ENCODE assay signal across 26 cellular contexts in genomic region chr17:76441681-76442340, GRCh38. TPM values are rescaled to one million over a fixed set of nuclear protein-coding genes. Genes with fewer than 3 reads are reported as not detected.
A peak's percentile ranks its signal among the peaks of the same experiment; 100 is the strongest.
DNase-seq lines count a peak whose midpoint lies in the region; ATAC-seq and TF ChIP-seq lines count a peak whose summit lies in the region.
"Had no signal": no experiment of that assay in that cellular context is flagged by ENCODE, and none has a peak within 500 bp of the region (broad histone marks: within the 10 kb centered on the region; RNA-seq: fewer than 3 reads in every experiment).

No MANE protein-coding gene starts in this region.

- no peak overlapping the region for H2BK15ac ChIP-seq in mesenchymal stem cell (ENCODE audit: low read depth, poor library complexity, severe bottlenecking)

- no peak overlapping the region for H3K4me3 Mint-ChIP-seq in activated naive CD8-positive, alpha-beta T cell treated with anti-CD3 and anti-CD28 coated beads, Interleukin-2, amount 10 ng/mL, durations not matched to agents 7 days and 5 days
- no peak overlapping the region for H3K4me3 Mint-ChIP-seq in activated naive CD8-positive, alpha-beta T cell treated with anti-CD3 and anti-CD28 coated beads, Interleukin-2, amount 50 U/mL, for 24 hours
- no peak overlapping the region; the same call in 1 of the 2 replicates for H3K4me3 Mint-ChIP-seq in WTC11
- H3K4me3 Mint-ChIP-seq: activated T-cell treated with anti-CD3 and anti-CD28 coated beads, Interleukin-2, amount 50 U/mL, for 24 hours; CD14-positive monocyte had no signal

- no peaks in the 10 kb centered on the region for H3K36me3 ChIP-seq in mesenchymal stem cell (ENCODE audit: control insufficient read depth in 1 of 2, insufficient read depth in 2 of 2, low read depth in 1 of 2, low read length in 2 of 2)
- H3K36me3 ChIP-seq: ovary, tibial nerve had no signal

- CTCF ChIA-PET in WTC11 (lab: Charles Lee), result interaction anchor here (0.9 to 2.8 kb wide), 9 partner anchors 11 to 537 kb away, joined by 3 to 14 read pairs (median 3); partner anchors contain the start of genes MRPL38 and UBE2O

- no peaks in the 10 kb centered on the region for H3K27me3 Mint-ChIP-seq in activated naive CD8-positive, alpha-beta T cell treated with anti-CD3 and anti-CD28 coated beads, Interleukin-2, amount 10 ng/mL, durations not matched to agents 7 days and 5 days
- no peaks in the 10 kb centered on the region for H3K27me3 Mint-ChIP-seq in activated naive CD8-positive, alpha-beta T cell treated with anti-CD3 and anti-CD28 coated beads, Interleukin-2, amount 50 U/mL, for 24 hours
- no peaks in the 10 kb centered on the region for H3K27me3 Mint-ChIP-seq in WTC11 (ENCODE audit: low read depth)
- H3K27me3 Mint-ChIP-seq: activated T-cell treated with anti-CD3 and anti-CD28 coated beads, Interleukin-2, amount 50 U/mL, for 24 hours; naive thymus-derived CD8-positive, alpha-beta T cell had no signal

- peak overlapping the region; percentile 84 for H3K27ac Mint-ChIP-seq in activated naive CD8-positive, alpha-beta T cell treated with anti-CD3 and anti-CD28 coated beads, Interleukin-2, amount 10 ng/mL, durations not matched to agents 7 days and 5 days
- no peak overlapping the region for H3K27ac Mint-ChIP-seq in activated naive CD8-positive, alpha-beta T cell treated with anti-CD3 and anti-CD28 coated beads, Interleukin-2, amount 50 U/mL, for 24 hours
- H3K27ac Mint-ChIP-seq in WTC11, result peak overlapping the region; percentile 50; the same call in 1 of the 2 replicates

- H2AFZ ChIP-seq in mesenchymal stem cell (ENCODE audit: low read depth, low read length), result no peak overlapping the region

- no peak overlapping the region for H3K23ac ChIP-seq in mesenchymal stem cell (ENCODE audit: low read length in 2 of 2)

- no peak overlapping the region for H3K4me2 ChIP-seq in mesenchymal stem cell (ENCODE audit: low read length, poor library complexity, severe bottlenecking)

- no peak overlapping the region for H3K14ac ChIP-seq in mesenchymal stem cell (ENCODE audit: low read length in 2 of 2)

- in situ Hi-C loops in ACHN (cut with HindIII; ENCODE audit: low pct_ligation_motif_present, low pct_unique_long_range_greater_than_20kb, low sequenced_read_pairs), result no loop called here

- H3K36me3 Mint-ChIP-seq in activated naive CD8-positive, alpha-beta T cell treated with anti-CD3 and anti-CD28 coated beads, Interleukin-2, amount 10 ng/mL, durations not matched to agents 7 days and 5 days, result peaks cover 7% of the 10 kb centered on the region
- peaks cover 6% of the 10 kb centered on the region for H3K36me3 Mint-ChIP-seq in activated naive CD8-positive, alpha-beta T cell treated with anti-CD3 and anti-CD28 coated beads, Interleukin-2, amount 50 U/mL, for 24 hours (ENCODE audit: low read depth)
- no peaks in the 10 kb centered on the region for H3K36me3 Mint-ChIP-seq in WTC11

- peak overlapping the region in 1 of 2 experiments; percentile 8 for H2BK12ac ChIP-seq in mesenchymal stem cell (ENCODE audit: low read length in 2 of 2)

- peak overlapping the region in 1 of 2 experiments; percentile 0 for H3K18ac ChIP-seq in mesenchymal stem cell (ENCODE audit: low read depth in 1 of 2, low read length in 2 of 2)

- peaks cover 36% of the 10 kb centered on the region for H3K79me1 ChIP-seq in mesenchymal stem cell (replicated peaks; ENCODE audit: low read length, poor library complexity, severe bottlenecking)

- peaks cover 45% of the 10 kb centered on the region for H3K4me1 Mint-ChIP-seq in activated naive CD8-positive, alpha-beta T cell treated with anti-CD3 and anti-CD28 coated beads, Interleukin-2, amount 10 ng/mL, durations not matched to agents 7 days and 5 days
- H3K4me1 Mint-ChIP-seq in activated naive CD8-positive, alpha-beta T cell treated with anti-CD3 and anti-CD28 coated beads, Interleukin-2, amount 50 U/mL, for 24 hours, result peaks cover 53% of the 10 kb centered on the region
- H3K4me1 Mint-ChIP-seq in WTC11, result peaks cover 91% of the 10 kb centered on the region

- H3K27ac ChIP-seq in mesenchymal stem cell (ENCODE audit: low read length, poor library complexity, severe bottlenecking) (no peak overlapping the region), coronary artery (no peak overlapping the region)
- H3K27ac ChIP-seq: epithelial cell of prostate, ovary, skin epidermis, tibial nerve had no signal

- H2AK5ac ChIP-seq in mesenchymal stem cell (ENCODE audit: low read length, severe bottlenecking), result no peak overlapping the region

- no peak overlapping the region for H4K91ac ChIP-seq in mesenchymal stem cell (ENCODE audit: low read length)

- H3K9me3 ChIP-seq in mesenchymal stem cell (ENCODE audit: control insufficient read depth, low read length), result no peaks in the 10 kb centered on the region
- H3K9me3 ChIP-seq: ovary, tibial nerve had no signal

- no peak overlapping the region for H3K9ac ChIP-seq in mesenchymal stem cell (ENCODE audit: low read length)

- no peak overlapping the region for H3K4ac ChIP-seq in mesenchymal stem cell (ENCODE audit: low read depth in 1 of 2, low read length in 2 of 2)

- H3K4me1 ChIP-seq in mesenchymal stem cell (ENCODE audit: control insufficient read depth, insufficient read depth, low read depth, low read length), result peaks cover 21% of the 10 kb centered on the region

- POLR2A ChIA-PET in activated naive CD8-positive, alpha-beta T cell treated with anti-CD3 and anti-CD28 coated beads, Interleukin-2, amount 10 ng/mL, durations not matched to agents 7 days and 5 days (lab: Charles Lee), result no interaction called here
- POLR2A ChIA-PET in WTC11 (lab: Charles Lee), result no interaction called here

- peak overlapping the region; percentile 21 for H2BK120ac ChIP-seq in mesenchymal stem cell (ENCODE audit: low read depth, low read length)

- DNase-seq in activated naive CD8-positive, alpha-beta T cell treated with anti-CD3 and anti-CD28 coated beads, Interleukin-2, amount 10 ng/mL, durations not matched to agents 7 days and 5 days, result no peak
- DNase-seq in activated naive CD8-positive, alpha-beta T cell treated with anti-CD3 and anti-CD28 coated beads, Interleukin-2, amount 50 U/mL, for 24 hours, result no peak
- peak; percentile 46 for DNase-seq in WTC11 (ENCODE audit: low spot score)
- no peak for DNase-seq in mesenchymal stem cell
- no peak for DNase-seq in coronary artery (ENCODE audit: low spot score)
- no peak for DNase-seq in ACHN
- DNase-seq: activated CD8-positive, alpha-beta memory T cell treated with anti-CD3 and anti-CD28 coated beads for 24 hours; activated T-cell treated with anti-CD3 and anti-CD28 coated beads, Interleukin-2, amount 50 U/mL, for 24 hours; amniotic stem cell; DND-41; left ventricle myocardium superior; midbrain; naive thymus-derived CD8-positive, alpha-beta T cell; NCI-H524; ovary; retina; SIG-M5; stimulated activated CD8-positive, alpha-beta memory T cell treated with anti-CD3 and anti-CD28 coated beads, Interleukin-4, amount 100 ng/mL, for 48 hours had no signal

- H3K4me3 ChIP-seq in mesenchymal stem cell (ENCODE audit: insufficient read depth in 1 of 2, low read depth in 1 of 2, low read length in 2 of 2), result no peak overlapping the region
- H3K4me3 ChIP-seq in coronary artery, result no peak overlapping the region
- H3K4me3 ChIP-seq: ovary, skin epidermis, tibial nerve had no signal

- H3K27me3 ChIP-seq in mesenchymal stem cell (ENCODE audit: control insufficient read depth in 1 of 2, insufficient read depth in 1 of 2, low read length in 2 of 2), result no peaks in the 10 kb centered on the region
- H3K27me3 ChIP-seq: ovary, tibial nerve had no signal

- ATAC-seq in activated naive CD8-positive, alpha-beta T cell treated with anti-CD3 and anti-CD28 coated beads, Interleukin-2, amount 10 ng/mL, durations not matched to agents 7 days and 5 days (ENCODE audit: low read depth), result no peak
- ATAC-seq in activated naive CD8-positive, alpha-beta T cell treated with anti-CD3 and anti-CD28 coated beads, Interleukin-2, amount 50 U/mL, for 24 hours, result no peak
- ATAC-seq in WTC11 (peak; percentile 23), GM19324 (IDR thresholded peaks at IDR 0.05; ENCODE audit: low FRiP score, unreplicated experiment) (no peak)
- ATAC-seq: activated CD4-positive, CD25-positive, alpha-beta regulatory T cell treated with anti-CD3 and anti-CD28 coated beads, Interleukin-2, amount 50 U/mL, for 24 hours; left ventricle myocardium superior; naive thymus-derived CD8-positive, alpha-beta T cell; Panc1 had no signal

- TF ChIP-seq CTCF in WTC11 (IDR thresholded peaks at IDR 0.05), result no peak
- TF ChIP-seq CTCF in coronary artery (IDR thresholded peaks at IDR 0.05), result no peak

- no peak overlapping the region for H2BK5ac ChIP-seq in mesenchymal stem cell (ENCODE audit: low read depth, low read length, poor library complexity, severe bottlenecking)

- no peaks in the 10 kb centered on the region for H3K9me3 Mint-ChIP-seq in activated naive CD8-positive, alpha-beta T cell treated with anti-CD3 and anti-CD28 coated beads, Interleukin-2, amount 10 ng/mL, durations not matched to agents 7 days and 5 days
- H3K9me3 Mint-ChIP-seq in activated naive CD8-positive, alpha-beta T cell treated with anti-CD3 and anti-CD28 coated beads, Interleukin-2, amount 50 U/mL, for 24 hours, result no peaks in the 10 kb centered on the region
- no peaks in the 10 kb centered on the region for H3K9me3 Mint-ChIP-seq in WTC11
- H3K9me3 Mint-ChIP-seq: activated T-cell treated with anti-CD3 and anti-CD28 coated beads, Interleukin-2, amount 50 U/mL, for 24 hours; CD14-positive monocyte; naive thymus-derived CD8-positive, alpha-beta T cell had no signal

- no peak overlapping the region for H4K8ac ChIP-seq in mesenchymal stem cell (ENCODE audit: low read length)

- 76% methylated on average over 9 of the region's 13 CpGs for WGBS in mesenchymal stem cell

RNA-seq across cellular contexts. Expression of gene UBE2O, which starts 11.1 kb away (rescaled TPM):
- total RNA-seq in activated naive CD8-positive, alpha-beta T cell treated with anti-CD3 and anti-CD28 coated beads, Interleukin-2, amount 10 ng/mL, durations not matched to agents 7 days and 5 days, result 10 to 100 TPM; 31.3 to 31.4 TPM
- total RNA-seq in WTC11 (2021), result 57.1 to 68.9 TPM (median 59.6 TPM) in 3 replicates
- 7.8 TPM for polyA plus RNA-seq in mesenchymal stem cell (2013, experiment 1 of 2)
- polyA plus RNA-seq in mesenchymal stem cell (2013, experiment 2 of 2), result 6.8 TPM

RNA-seq across cellular contexts. Expression of gene AANAT, which starts 25.6 kb away (rescaled TPM):
- not detected for total RNA-seq in activated naive CD8-positive, alpha-beta T cell treated with anti-CD3 and anti-CD28 coated beads, Interleukin-2, amount 10 ng/mL, durations not matched to agents 7 days and 5 days
- 0.17 to 0.57 TPM in 2 of 3 replicates, not detected in the other for total RNA-seq in WTC11 (2021)
- 0.03 TPM for polyA plus RNA-seq in mesenchymal stem cell (2013, experiment 1 of 2)
- 0.01 TPM for polyA plus RNA-seq in mesenchymal stem cell (2013, experiment 2 of 2)
- total RNA-seq: left ventricle myocardium superior; naive thymus-derived CD8-positive, alpha-beta T cell; ovary; tibial nerve had no signal
- polyA plus RNA-seq: CD14-positive monocyte; keratinocyte; naive thymus-derived CD8-positive, alpha-beta T cell; ovary had no signal

RNA-seq across cellular contexts. Expression of gene SPHK1, which starts 57.4 kb away (rescaled TPM):
- 1 to 10 TPM; 3.4 to 3.9 TPM for total RNA-seq in activated naive CD8-positive, alpha-beta T cell treated with anti-CD3 and anti-CD28 coated beads, Interleukin-2, amount 10 ng/mL, durations not matched to agents 7 days and 5 days
- total RNA-seq in WTC11 (2021), result 2.5 to 2.9 TPM (median 2.8 TPM) in 3 replicates
- 5.4 TPM for polyA plus RNA-seq in mesenchymal stem cell (2013, experiment 1 of 2)
- 5.4 TPM for polyA plus RNA-seq in mesenchymal stem cell (2013, experiment 2 of 2)

RNA-seq across cellular contexts. Expression of gene RHBDF2, which starts 59.4 kb away (rescaled TPM):
- total RNA-seq in activated naive CD8-positive, alpha-beta T cell treated with anti-CD3 and anti-CD28 coated beads, Interleukin-2, amount 10 ng/mL, durations not matched to agents 7 days and 5 days, result 10 to 100 TPM; 65.1 to 67.2 TPM
- 28.6 to 33.0 TPM (median 31.5 TPM) in 3 replicates for total RNA-seq in WTC11 (2021)
- 19.9 TPM for polyA plus RNA-seq in mesenchymal stem cell (2013, experiment 1 of 2)
- 18.4 TPM for polyA plus RNA-seq in mesenchymal stem cell (2013, experiment 2 of 2)
